In genomic region chr4:94457692-94458106, GRCh38 we compare ENCODE assay signal across 9 cellular contexts. TPM values are rescaled to one million over a fixed set of nuclear protein-coding genes. Genes with fewer than 3 reads are reported as not detected.
DNase-seq lines count a peak whose midpoint lies in the region; ATAC-seq and TF ChIP-seq lines count a peak whose summit lies in the region.
"Had no signal": no experiment of that assay in that cellular context is flagged by ENCODE, and none has a peak within 500 bp of the region (broad histone marks: within the 10 kb centered on the region; RNA-seq: fewer than 3 reads in every experiment).

No MANE protein-coding gene starts in this region.

- no peak for TF ChIP-seq POLR2A in prostate gland (IDR thresholded peaks at IDR 0.05)

- CTCF ChIA-PET in PC-9 (lab: Charles Lee), result no interaction called here

- H3K27me3 ChIP-seq in PC-9 (ENCODE audit: insufficient read depth, low read depth), result no peaks in the 10 kb centered on the region
- no peaks in the 10 kb centered on the region for H3K27me3 ChIP-seq in prostate gland (replicated peaks; ENCODE audit: insufficient read depth)

- peak; percentile 44 for DNase-seq in COR-L47 (lab: John Stamatoyannopoulos, UW)
- DNase-seq in PC-9, result no peak
- peak; percentile 81 for DNase-seq in foreskin melanocyte
- DNase-seq in prostate gland (ENCODE audit: low spot score), result no peak
- DNase-seq in GM19238 (ENCODE audit: insufficient read length, low spot score), result no peak
- DNase-seq: activated effector memory CD4-positive, alpha-beta T cell treated with anti-CD3 and anti-CD28 coated beads, Interleukin-2, amount 50 U/mL, for 16 hours had no signal

- H3K4me3 ChIP-seq in PC-9, result peak overlapping the region; percentile 11; the same call in 1 of the 2 replicates
- no peak overlapping the region for H3K4me3 ChIP-seq in prostate gland

- no peak overlapping the region for H3K27ac ChIP-seq in PC-9
- peak overlapping the region; percentile 25 to 31 for H3K27ac ChIP-seq in prostate gland

- BruUV-seq in PC-9 (replicated peaks; lab: Mats Ljungman, UMichigan), result no TSS peak

- 12% methylated on average over 1 of the region's 1 CpG for WGBS in prostate gland

- peaks cover 88% of the 10 kb centered on the region for H3K79me2 ChIP-seq in PC-9 (ENCODE audit: low read depth)

- H3K36me3 ChIP-seq in PC-9 (ENCODE audit: low read depth), result peaks cover 15% of the 10 kb centered on the region
- H3K36me3 ChIP-seq in prostate gland, result no peaks in the 10 kb centered on the region

- H4K20me1 ChIP-seq in PC-9 (ENCODE audit: insufficient read depth), result peaks cover 8% of the 10 kb centered on the region; the same call in 1 of the 2 replicates

- H3K4me2 ChIP-seq in PC-9, result peak overlapping the region; percentile 40; the same call in 1 of the 2 replicates

- no peaks in the 10 kb centered on the region for H3F3A ChIP-seq in PC-9 (ENCODE audit: insufficient read depth, low read depth)

- peaks cover 13% of the 10 kb centered on the region for H3K4me1 ChIP-seq in PC-9 (replicated peaks; ENCODE audit: insufficient read depth)
- H3K4me1 ChIP-seq in prostate gland (replicated peaks), result no peaks in the 10 kb centered on the region

- H3K9me2 ChIP-seq in PC-9 (ENCODE audit: insufficient read depth), result no peaks in the 10 kb centered on the region

- POLR2A ChIA-PET in PC-9 (lab: Charles Lee; ENCODE audit: unreplicated experiment), result interaction anchor here (0.6 kb wide), 1 partner anchor 47 kb away, joined by 9 read pairs; no protein-coding TSS in a partner anchor

- ATAC-seq in HG03520 (IDR thresholded peaks at IDR 0.05; ENCODE audit: unreplicated experiment) (no peak), GM21381 (IDR thresholded peaks at IDR 0.05; ENCODE audit: unreplicated experiment) (no peak), GM18868 (IDR thresholded peaks at IDR 0.05; ENCODE audit: unreplicated experiment) (no peak)

- no peak for TF ChIP-seq CTCF in PC-9 (conservative IDR thresholded peaks at IDR 0.05)
- TF ChIP-seq CTCF in prostate gland (IDR thresholded peaks at IDR 0.05), result no peak

- no peak overlapping the region for H2AFZ ChIP-seq in PC-9

- intact Hi-C loops in PC-9 (cut with micrococcal nuclease; ENCODE audit: unreplicated experiment), result no loop called here
- intact Hi-C loops in prostate gland (cut with DNase I), result no loop called here

- H3K9me3 ChIP-seq in PC-9 (ENCODE audit: insufficient read depth, low read depth) (no peaks in the 10 kb centered on the region), prostate gland (no peaks in the 10 kb centered on the region)

RNA-seq across cellular contexts. Expression of gene PDLIM5, which starts 6.0 kb away (rescaled TPM):
- 121 and 130 TPM in 2 replicates for total RNA-seq in PC-9 (2021)
- total RNA-seq in prostate gland, result 100 to 1,000 TPM; 115 to 228 TPM

Comparison
In these comparisons a context has a peak if more than half of its experiments do, and no peak if none do; other contexts are left out.
1. DNase-seq: peak in COR-L47 (single experiment) and foreskin melanocyte (single experiment); none in PC-9 (0 of 2), prostate gland (single experiment) and GM19238 (single experiment).